9 cellular contexts compared by ENCODE assay signal in the genomic region with DNA sequence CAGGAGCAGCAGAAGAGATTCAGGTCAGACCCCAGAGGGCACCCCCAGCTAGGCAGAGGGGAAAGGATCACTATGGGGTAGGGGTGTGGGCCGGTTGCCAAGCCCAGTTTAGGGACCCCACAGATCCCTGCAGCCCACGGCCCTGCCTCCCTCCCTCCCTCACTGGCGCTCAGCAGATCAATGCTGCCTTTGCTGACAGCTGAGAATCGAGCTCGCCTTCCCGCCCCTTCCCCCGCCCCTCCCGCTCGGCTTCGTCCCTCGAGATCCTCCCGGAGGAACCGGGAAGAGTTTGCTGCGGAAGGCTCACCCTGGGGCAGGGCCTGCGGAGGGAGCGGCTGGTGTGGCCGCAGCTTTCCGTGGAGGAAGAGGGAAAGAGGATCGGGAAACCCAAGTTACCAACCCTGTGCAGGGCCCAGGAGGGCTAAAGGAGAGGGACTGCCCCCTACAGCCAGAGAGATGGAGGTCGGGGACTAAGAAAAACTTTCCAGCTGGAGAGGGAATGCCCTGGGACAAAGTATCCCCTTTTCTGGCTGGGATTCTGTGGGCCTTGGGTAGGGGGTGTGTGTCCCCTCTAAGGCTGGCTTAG. TPM values are rescaled to one million over a fixed set of nuclear protein-coding genes. Genes with fewer than 3 reads are reported as not detected.
A peak's percentile ranks its signal among the peaks of the same experiment; 100 is the strongest.
DNase-seq lines count a peak whose midpoint lies in the region; ATAC-seq and TF ChIP-seq lines count a peak whose summit lies in the region.
"Had no signal": no experiment of that assay in that cellular context is flagged by ENCODE, and none has a peak within 500 bp of the region (broad histone marks: within the 10 kb centered on the region; RNA-seq: fewer than 3 reads in every experiment).

No MANE protein-coding gene starts in this region.

- in situ Hi-C loops in astrocyte of the spinal cord (cut with HindIII; ENCODE audit: low sequenced_read_pairs): no loop called here
- in situ Hi-C loops in transverse colon (cut with MboI; ENCODE audit: low pct_ligation_motif_present in 1 of 4, low pct_unique_long_range_greater_than_20kb in 1 of 4, low sequenced_read_pairs in 3 of 4): no loop called here

- TF ChIP-seq CTCF in astrocyte of the spinal cord (IDR thresholded peaks at IDR 0.05; ENCODE audit: low read depth, low read length) (peak; percentile 21), left lung (IDR thresholded peaks at IDR 0.05) (no peak), transverse colon (IDR thresholded peaks at IDR 0.05) (no peak)

- no peaks in the 10 kb centered on the region for H3K9me3 Mint-ChIP-seq in activated naive CD8-positive, alpha-beta T cell (ENCODE audit: low read depth)
- H3K9me3 Mint-ChIP-seq in activated naive CD8-positive, alpha-beta T cell treated with anti-CD3 and anti-CD28 coated beads, Interleukin-2, amount 50 U/mL, for 24 hours: no peaks in the 10 kb centered on the region

- H3K4me1 ChIP-seq in left lung: peaks cover 7 to 12% of the 10 kb centered on the region in 2 donors
- peaks cover 6 to 35% (median 24%) of the 10 kb centered on the region in 4 donors for H3K4me1 ChIP-seq in transverse colon

- no peak overlapping the region for H3K27ac Mint-ChIP-seq in activated naive CD8-positive, alpha-beta T cell
- no peak overlapping the region for H3K27ac Mint-ChIP-seq in activated naive CD8-positive, alpha-beta T cell treated with anti-CD3 and anti-CD28 coated beads, Interleukin-2, amount 50 U/mL, for 24 hours

- TF ChIP-seq EP300 in transverse colon (IDR thresholded peaks at IDR 0.05; ENCODE audit: low read depth): no peak

- H3K36me3 ChIP-seq in left lung (no peaks in the 10 kb centered on the region), transverse colon (no peaks in the 10 kb centered on the region)

- peaks cover 6% of the 10 kb centered on the region for H3K27me3 Mint-ChIP-seq in activated naive CD8-positive, alpha-beta T cell
- H3K27me3 Mint-ChIP-seq in activated naive CD8-positive, alpha-beta T cell treated with anti-CD3 and anti-CD28 coated beads, Interleukin-2, amount 50 U/mL, for 24 hours: peaks cover 24% of the 10 kb centered on the region

- H3K4me3 Mint-ChIP-seq in activated naive CD8-positive, alpha-beta T cell: peak overlapping the region; percentile 87
- no peak overlapping the region for H3K4me3 Mint-ChIP-seq in activated naive CD8-positive, alpha-beta T cell treated with anti-CD3 and anti-CD28 coated beads, Interleukin-2, amount 50 U/mL, for 24 hours

- peak; percentile 60 for TF ChIP-seq POLR2A in transverse colon (IDR thresholded peaks at IDR 0.05)

- 5% methylated on average over 18 of the region's 20 CpGs; no CpG with 5 or more reads in 1 of the 2 donors for WGBS in transverse colon (ENCODE audit: low coverage in 1 of 2), 2 donors

- H3K9me3 ChIP-seq in left lung: no peaks in the 10 kb centered on the region
- no peaks in the 10 kb centered on the region for H3K9me3 ChIP-seq in transverse colon

- H3K27ac ChIP-seq in left lung (no peak overlapping the region), transverse colon (peak overlapping the region; percentile 31 to 87 (median 76)), substantia nigra (ENCODE audit: low read depth, low read length, poor library complexity, severe bottlenecking) (no peak overlapping the region)
- H3K27ac ChIP-seq: KMS-11 had no signal

- H3K36me3 Mint-ChIP-seq in activated naive CD8-positive, alpha-beta T cell: peaks cover 4% of the 10 kb centered on the region
- H3K36me3 Mint-ChIP-seq in activated naive CD8-positive, alpha-beta T cell treated with anti-CD3 and anti-CD28 coated beads, Interleukin-2, amount 50 U/mL, for 24 hours (ENCODE audit: low read depth): peaks cover 3% of the 10 kb centered on the region

- H3K4me3 ChIP-seq in astrocyte of the spinal cord (ENCODE audit: low read depth, low read length): no peak overlapping the region
- H3K4me3 ChIP-seq in left lung: no peak overlapping the region
- H3K4me3 ChIP-seq in transverse colon: peak overlapping the region in 2 of 4 donors; percentile 51 to 52

- DNase-seq in activated naive CD8-positive, alpha-beta T cell treated with anti-CD3 and anti-CD28 coated beads, Interleukin-2, amount 50 U/mL, for 24 hours: no peak
- DNase-seq in astrocyte of the spinal cord (ENCODE audit: low read depth, low spot score) (peak; percentile 22), left lung (no peak), transverse colon (peak; percentile 60), substantia nigra (lab: John Stamatoyannopoulos, UW) (no peak), NCI-H128 (lab: John Stamatoyannopoulos, UW; ENCODE audit: unreplicated experiment) (no peak)

- H3K4me1 Mint-ChIP-seq in activated naive CD8-positive, alpha-beta T cell (ENCODE audit: low read depth): peaks cover 9% of the 10 kb centered on the region
- peaks cover 13% of the 10 kb centered on the region for H3K4me1 Mint-ChIP-seq in activated naive CD8-positive, alpha-beta T cell treated with anti-CD3 and anti-CD28 coated beads, Interleukin-2, amount 50 U/mL, for 24 hours

- ATAC-seq in activated naive CD8-positive, alpha-beta T cell treated with anti-CD3 and anti-CD28 coated beads, Interleukin-2, amount 50 U/mL, for 24 hours: no peak
- ATAC-seq in left lung: peak; percentile 21
- no peak for ATAC-seq in HG02938 (IDR thresholded peaks at IDR 0.05; ENCODE audit: unreplicated experiment)

- H3K27me3 ChIP-seq in left lung (peaks cover 0 to 40% of the 10 kb centered on the region in 2 donors), transverse colon (no peaks in the 10 kb centered on the region)

- intact Hi-C loops in left lung (cut with DNase I) (no loop called here), transverse colon (cut with DNase I; ENCODE audit: low total_unique reads) (no loop called here)

RNA-seq across cellular contexts. Expression of a gene that starts 1.1 kb away (rescaled TPM):
- total RNA-seq in left lung: 1 to 10 TPM in 1 of 2 donors, under 1 TPM in 1; 0.92 to 1.2 TPM
- 10 to 100 TPM in 1 of 4 donors, 1 to 10 TPM in 3; 3.1 to 33.7 (median 3.6) TPM for total RNA-seq in transverse colon

Comparison
In these comparisons a context has a peak if more than half of its experiments do, and no peak if none do; other contexts are left out.
1. DNase-seq: peak in astrocyte of the spinal cord (single experiment) and transverse colon (single experiment); none in activated naive CD8-positive, alpha-beta T cell treated with anti-CD3 and anti-CD28 coated beads, Interleukin-2, amount 50 U/mL, for 24 hours (single experiment), left lung (0 of 2), substantia nigra (0 of 49) and NCI-H128 (single experiment).
2. H3K27ac ChIP-seq: peak in transverse colon (4 of 4); none in left lung (0 of 2) and substantia nigra (single experiment).